8 cellular contexts compared by ENCODE assay signal in genomic region chr14:75176142-75176820, GRCh38. TPM values are rescaled to one million over a fixed set of nuclear protein-coding genes. Genes with fewer than 3 reads are reported as not detected.
DNase-seq lines count a peak whose midpoint lies in the region; ATAC-seq lines count a peak whose summit lies in the region.

TMED10 (minus strand) TSS chr14:75176612; CDS start chr14:75176579, 33 bp downstream.

- DNase-seq in AG20443 (ENCODE audit: low spot score): peak; percentile 91
- peak; percentile 97 for DNase-seq in NCI-H524 (lab: John Stamatoyannopoulos, UW)
- peak; percentile 94 for DNase-seq in activated CD8-positive, alpha-beta T cell treated with anti-CD3 and anti-CD28 coated beads, Interleukin-2, amount 10 ng/mL, durations not matched to agents 7 days and 5 days
- peak; percentile 86 for DNase-seq in effector CD4-positive, alpha-beta T cell
- DNase-seq in lung microvascular endothelial cell (ENCODE audit: low read depth in 2 of 2): peak; percentile 91 to 95
- peak; percentile 82 to 86 (median 86) for DNase-seq in stimulated activated CD4-positive, alpha-beta T cell treated with anti-CD3 and anti-CD28 coated beads, TNF-alpha, amount 100 ng/mL, for 48 hours (ENCODE audit: low read depth in 3 of 3)

- POLR2A ChIA-PET in activated CD8-positive, alpha-beta T cell treated with anti-CD3 and anti-CD28 coated beads, Interleukin-2, amount 10 ng/mL, durations not matched to agents 7 days and 5 days (lab: Charles Lee): interaction anchor here (0.6 to 2.4 kb wide), 7 partner anchors 12 to 119 kb away, joined by 3 to 9 read pairs (median 4); no protein-coding TSS in a partner anchor

- CTCF ChIA-PET in activated CD8-positive, alpha-beta T cell treated with anti-CD3 and anti-CD28 coated beads, Interleukin-2, amount 10 ng/mL, durations not matched to agents 7 days and 5 days (lab: Charles Lee): interaction anchor here (0.6 to 1.6 kb wide), 7 partner anchors 8 to 118 kb away, joined by 3 to 4 read pairs (median 4); partner anchors contain the start of gene NEK9

- ATAC-seq in GM18873 (IDR thresholded peaks at IDR 0.05; ENCODE audit: low FRiP score, unreplicated experiment) (peak; percentile 75), HG03135 (IDR thresholded peaks at IDR 0.05; ENCODE audit: unreplicated experiment) (peak; percentile 73)
- ATAC-seq in activated CD8-positive, alpha-beta T cell treated with anti-CD3 and anti-CD28 coated beads, Interleukin-2, amount 10 ng/mL, durations not matched to agents 7 days and 5 days: peak; percentile 82

- H3K9me3 Mint-ChIP-seq in activated CD8-positive, alpha-beta T cell treated with anti-CD3 and anti-CD28 coated beads, Interleukin-2, amount 10 ng/mL, durations not matched to agents 7 days and 5 days (ENCODE audit: insufficient read depth): no peaks in the 10 kb centered on the region

- peak within 1 kb of the TSS; percentile 92 for H3K4me3 Mint-ChIP-seq in activated CD8-positive, alpha-beta T cell treated with anti-CD3 and anti-CD28 coated beads, Interleukin-2, amount 10 ng/mL, durations not matched to agents 7 days and 5 days

- peaks cover 5% of the 10 kb centered on the region for H3K27me3 Mint-ChIP-seq in activated CD8-positive, alpha-beta T cell treated with anti-CD3 and anti-CD28 coated beads, Interleukin-2, amount 10 ng/mL, durations not matched to agents 7 days and 5 days (ENCODE audit: low read depth)

- peaks cover 15% of the 10 kb centered on the region for H3K36me3 Mint-ChIP-seq in activated CD8-positive, alpha-beta T cell treated with anti-CD3 and anti-CD28 coated beads, Interleukin-2, amount 10 ng/mL, durations not matched to agents 7 days and 5 days (ENCODE audit: low read depth)

- peaks cover 38% of the 10 kb centered on the region for H3K4me1 Mint-ChIP-seq in activated CD8-positive, alpha-beta T cell treated with anti-CD3 and anti-CD28 coated beads, Interleukin-2, amount 10 ng/mL, durations not matched to agents 7 days and 5 days (ENCODE audit: low read depth)

- H3K27ac Mint-ChIP-seq in activated CD8-positive, alpha-beta T cell treated with anti-CD3 and anti-CD28 coated beads, Interleukin-2, amount 10 ng/mL, durations not matched to agents 7 days and 5 days: peak within 1 kb of the TSS; percentile 98

RNA-seq across cellular contexts. Expression of gene TMED10, which starts in this region (rescaled TPM):
- 100 to 1,000 TPM; 177 to 188 TPM for total RNA-seq in activated CD8-positive, alpha-beta T cell treated with anti-CD3 and anti-CD28 coated beads, Interleukin-2, amount 10 ng/mL, durations not matched to agents 7 days and 5 days
- 170 and 192 TPM in 2 replicates for total RNA-seq in lung microvascular endothelial cell

Comparison
In these comparisons a context has a peak if more than half of its experiments do, and no peak if none do; other contexts are left out.
1. Peak in every context shown above with its lines: DNase-seq and ATAC-seq.